ENCODE assay signal across 31 cellular contexts in genomic region chr6:34979218-34979617, GRCh38.
"Had no signal": no experiment of that assay in that cellular context is flagged by ENCODE, and none has a peak within 500 bp of the region (broad histone marks: within the 10 kb centered on the region; RNA-seq: fewer than 3 reads in every experiment).

No MANE protein-coding gene starts in this region.

- H3K27ac ChIP-seq: breast epithelium, epithelial cell of prostate, esophagus squamous epithelium, gastrocnemius medialis, ovary, sigmoid colon, stomach, thyroid gland, upper lobe of right lung, VCaP had no signal

- H3K4me3 ChIP-seq: breast epithelium, esophagus squamous epithelium, gastrocnemius medialis, ovary, sigmoid colon, smooth muscle cell, stomach, thyroid gland, upper lobe of right lung had no signal

- H3K36me3 ChIP-seq: breast epithelium, ovary had no signal

- H3K4me2 ChIP-seq: smooth muscle cell had no signal

- DNase-seq: activated CD4-positive, alpha-beta T cell treated with anti-CD3 and anti-CD28 coated beads for 4 hours; activated CD4-positive, alpha-beta T cell treated with anti-CD3 and anti-CD28 coated beads, Interleukin-2, amount 50 U/mL, for 4 hours; activated CD8-positive, alpha-beta memory T cell treated with anti-CD3 and anti-CD28 coated beads for 24 hours; activated effector memory CD4-positive, alpha-beta T cell treated with anti-CD3 and anti-CD28 coated beads, Interleukin-2, amount 50 U/mL, for 16 hours; activated naive CD4-positive, alpha-beta T cell treated with anti-CD3 and anti-CD28 coated beads, Interleukin-2, amount 10 ng/mL, durations not matched to agents 7 days and 5 days; activated naive CD8-positive, alpha-beta T cell treated with anti-CD3 and anti-CD28 coated beads, Interleukin-2, amount 10 ng/mL, durations not matched to agents 7 days and 5 days; amniotic stem cell; dermis blood vessel endothelial cell; effector CD4-positive, alpha-beta T cell; esophagus squamous epithelium; gastrocnemius medialis; head of caudate nucleus; hypothalamus; immature natural killer cell; kidney; naive thymus-derived CD4-positive, alpha-beta T cell; ovary; sigmoid colon; stimulated activated CD4-positive, alpha-beta T cell treated with anti-CD3 and anti-CD28 coated beads, Interleukin-1b, Interleukin-23, amount 100 ng/mL, for 48 hours; stimulated activated CD4-positive, alpha-beta T cell treated with anti-CD3 and anti-CD28 coated beads, Interleukin-4, amount 100 ng/mL, for 4 hours; stimulated activated CD8-positive, alpha-beta memory T cell treated with anti-CD3 and anti-CD28 coated beads, Interleukin-4, amount 100 ng/mL, for 48 hours; stimulated activated naive B cell treated with anti-CD40 and anti-IgM and Interleukin-4, amounts not matched to agents 10 μg/mL and 1 μg/mL and 100 μg/mL, for 72 hours; stomach; SW 1271; T-helper 9 cell; thyroid gland; upper lobe of right lung had no signal

- H3K9me3 ChIP-seq: breast epithelium, esophagus squamous epithelium, gastrocnemius medialis, ovary, sigmoid colon, stomach, thyroid gland, upper lobe of right lung had no signal

- H3K27me3 ChIP-seq: breast epithelium, esophagus squamous epithelium, gastrocnemius medialis, ovary, sigmoid colon, stomach, thyroid gland, upper lobe of right lung had no signal

- H3K4me1 ChIP-seq: breast epithelium, esophagus squamous epithelium, gastrocnemius medialis, sigmoid colon, stomach, upper lobe of right lung had no signal
